8 cellular contexts compared by ENCODE assay signal in the genomic region with DNA sequence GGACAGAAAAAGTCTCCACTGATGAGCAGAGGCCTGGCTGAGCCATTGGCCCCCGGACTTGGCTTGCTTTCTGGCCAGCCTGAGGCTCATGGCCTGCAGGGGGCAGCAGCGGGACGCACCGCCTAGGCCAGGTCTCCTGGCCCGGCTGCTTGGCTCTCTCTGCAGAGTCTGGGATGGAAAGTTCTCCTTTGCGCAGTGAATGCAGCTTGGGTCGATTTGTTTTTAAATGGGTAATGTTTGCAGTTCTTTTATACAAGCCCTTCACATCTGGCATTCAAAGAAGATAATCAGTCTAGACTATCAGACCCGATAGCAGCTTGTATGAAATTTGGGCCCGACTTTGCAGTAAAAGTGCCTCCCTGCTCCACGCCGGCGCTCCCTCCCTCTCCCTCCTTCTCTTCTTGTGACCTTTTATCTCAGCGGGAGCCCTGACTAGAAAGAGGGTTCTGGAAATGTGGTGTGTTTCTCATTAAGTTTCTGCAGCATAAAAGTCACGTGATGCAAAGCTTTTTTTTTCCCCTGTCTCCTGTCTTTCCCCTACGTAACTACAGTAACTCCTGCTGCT. TPM values are rescaled to one million over a fixed set of nuclear protein-coding genes. Genes with fewer than 3 reads are reported as not detected.
DNase-seq lines count a peak whose midpoint lies in the region; ATAC-seq, FAIRE-seq and TF ChIP-seq lines count a peak whose summit lies in the region.

No MANE protein-coding gene starts in this region.

- no peak for TF ChIP-seq POLR2A in H54 (IDR thresholded peaks at IDR 0.05; ENCODE audit: low read depth, low read length)

- H3K27ac ChIP-seq in mammary epithelial cell (ENCODE audit: insufficient read depth, low read depth, low read length), result no peak overlapping the region

- 47% methylated on average over 15 of the region's 15 CpGs for WGBS in mammary epithelial cell (ENCODE audit: low coverage, missing lambda C conversion rate)

- H4K20me1 ChIP-seq in mammary epithelial cell (ENCODE audit: insufficient read depth, low read length), result no peaks in the 10 kb centered on the region

- in situ Hi-C loops in mammary epithelial cell (cut with MboI; ENCODE audit: low sequenced_read_pairs in 2 of 2), result loop anchor here (5.0 to 25.0 kb wide), 5 partner anchors 390 to 1300 kb away; no protein-coding TSS in a partner anchor

- no peak overlapping the region for H3K27ac Mint-ChIP-seq in activated B cell treated with CpG ODN at 0.5 μM for 24 hours

- H3K4me1 ChIP-seq in mammary epithelial cell (ENCODE audit: insufficient read depth, low read length), result no peaks in the 10 kb centered on the region

- DNase-seq in DMS114 treated with DMSO at 0.1 percent for 48 hours (lab: John Stamatoyannopoulos, UW; ENCODE audit: unreplicated experiment) (peak; percentile 39), H54 (ENCODE audit: insufficient read length, low spot score) (peak; percentile 64), NCI-H1930 (lab: John Stamatoyannopoulos, UW) (peak; percentile 18 to 22), activated B cell treated with CpG ODN at 0.5 μM for 24 hours (peak; percentile 78), mammary epithelial cell (peak; percentile 55), iPS-NIHi7 (ENCODE audit: extremely low spot score) (peak; percentile 87)
- peak; percentile 40 to 70 for DNase-seq in stimulated activated CD4-positive, alpha-beta T cell treated with anti-CD3 and anti-CD28 coated beads, Interleukin-12 subunit alpha, Interleukin-12 subunit beta, amount 100 ng/mL, for 24 hours (ENCODE audit: low read depth in 2 of 2)

- H3K4me2 ChIP-seq in mammary epithelial cell (ENCODE audit: insufficient read depth, low read depth, low read length), result no peak overlapping the region

- H3K36me3 ChIP-seq in mammary epithelial cell (ENCODE audit: insufficient read depth, low read length), result no peaks in the 10 kb centered on the region

- FAIRE-seq in H54 (lab: Jason Lieb, UNC), result no peak

- H3K4me3 ChIP-seq in mammary epithelial cell (replicated peaks in 1 of 3; ENCODE audit: insufficient read depth in 1 of 3, low read depth in 2 of 3, low read length in 3 of 3), result no peak overlapping the region

- TF ChIP-seq CTCF in activated B cell treated with CpG ODN at 0.5 μM for 24 hours (IDR thresholded peaks at IDR 0.05), result peak; percentile 91
- peak; percentile 89 to 100 for TF ChIP-seq CTCF in mammary epithelial cell (conservative IDR thresholded peaks at IDR 0.05 in 1 of 2, IDR thresholded peaks at IDR 0.05 in 1 of 2; ENCODE audit: extremely low read depth in 1 of 2, insufficient read depth in 1 of 2, low read depth in 1 of 2, low read length in 2 of 2)

- ATAC-seq in activated B cell treated with CpG ODN at 0.5 μM for 24 hours (ENCODE audit: low read depth) (peak; percentile 86), GM19324 (IDR thresholded peaks at IDR 0.05; ENCODE audit: low FRiP score, unreplicated experiment) (no peak)

- H2AFZ ChIP-seq in mammary epithelial cell (ENCODE audit: low read depth, low read length), result no peak overlapping the region

- no TSS peak for BruUV-seq in mammary epithelial cell (replicated peaks; lab: Mats Ljungman, UMichigan)

- peaks cover 5% of the 10 kb centered on the region for H3K4me1 Mint-ChIP-seq in activated B cell treated with CpG ODN at 0.5 μM for 24 hours

- H3K27me3 Mint-ChIP-seq in activated B cell treated with CpG ODN at 0.5 μM for 24 hours, result peaks cover 15% of the 10 kb centered on the region

- POLR2A ChIA-PET in activated B cell treated with CpG ODN at 0.5 μM for 24 hours (lab: Charles Lee), result interaction anchor here (2.0 kb wide), 1 partner anchor 387 kb away, joined by 10 read pairs; no protein-coding TSS in a partner anchor

- H3K9me3 Mint-ChIP-seq in activated B cell treated with CpG ODN at 0.5 μM for 24 hours, result no peaks in the 10 kb centered on the region

- CTCF ChIA-PET in activated B cell treated with CpG ODN at 0.5 μM for 24 hours (lab: Charles Lee), result interaction anchor here (0.7 to 6.8 kb wide), 17 partner anchors 13 to 1515 kb away, joined by 3 to 75 read pairs (median 3); no protein-coding TSS in a partner anchor
- CTCF ChIA-PET in mammary epithelial cell (lab: Charles Lee; ENCODE audit: low non-redundant PET), result interaction anchor here (0.5 kb wide), 1 partner anchor 638 kb away, joined by 5 read pairs; no protein-coding TSS in a partner anchor

- dilution Hi-C loops in mammary epithelial cell (cut with HindIII; ENCODE audit: low sequenced_read_pairs), result loop anchor here (5.0 to 25.0 kb wide), 2 partner anchors 103 to 1303 kb away; no protein-coding TSS in a partner anchor

- no peak overlapping the region for H3K4me3 Mint-ChIP-seq in activated B cell treated with CpG ODN at 0.5 μM for 24 hours

- H3K36me3 Mint-ChIP-seq in activated B cell treated with CpG ODN at 0.5 μM for 24 hours (ENCODE audit: low read depth), result no peaks in the 10 kb centered on the region

- H3K27me3 ChIP-seq in mammary epithelial cell (ENCODE audit: insufficient read depth, low read length), result no peaks in the 10 kb centered on the region

- intact Hi-C loops in activated B cell treated with CpG ODN at 0.5 μM for 24 hours (cut with micrococcal nuclease), result loop anchor here (1.0 to 10.0 kb wide), 14 partner anchors 39 to 1858 kb away; no protein-coding TSS in a partner anchor
- intact Hi-C loops in mammary epithelial cell (cut with micrococcal nuclease), result loop anchor here (1.0 to 10.0 kb wide), 9 partner anchors 98 to 993 kb away; no protein-coding TSS in a partner anchor

- H3K9me3 ChIP-seq in mammary epithelial cell (replicated peaks; ENCODE audit: insufficient read depth, low read length), result no peaks in the 10 kb centered on the region

- H3K79me2 ChIP-seq in mammary epithelial cell (ENCODE audit: insufficient read depth, low read length), result no peaks in the 10 kb centered on the region

- H3K9ac ChIP-seq in mammary epithelial cell (ENCODE audit: insufficient read depth, low read length), result no peak overlapping the region

RNA-seq across cellular contexts. Expression of gene ZNF621, which starts 59.9 kb away (rescaled TPM):
- 20.2 and 25.8 TPM in 2 replicates for total RNA-seq in activated B cell treated with CpG ODN at 0.5 μM for 24 hours
- total RNA-seq in mammary epithelial cell, result 10 to 100 TPM; 20.0 to 32.4 TPM
- polyA plus RNA-seq in mammary epithelial cell, result 9.5 TPM
- polyA minus RNA-seq in mammary epithelial cell, result 5.5 TPM

Comparison
In these comparisons a context has a peak if more than half of its experiments do, and no peak if none do; other contexts are left out.
1. DNase-seq: peak in every context shown above with its lines; median percentile 87 in iPS-NIHi7; 78 in activated B cell treated with CpG ODN at 0.5 μM for 24 hours; 64 in H54; 55 in mammary epithelial cell; 55 in stimulated activated CD4-positive, alpha-beta T cell treated with anti-CD3 and anti-CD28 coated beads, Interleukin-12 subunit alpha, Interleukin-12 subunit beta, amount 100 ng/mL, for 24 hours; 39 in DMS114 treated with DMSO at 0.1 percent for 48 hours; 20 in NCI-H1930.